17 cellular contexts compared by ENCODE assay signal in genomic region chr15:50137893-50138292, GRCh38. TPM values are rescaled to one million over a fixed set of nuclear protein-coding genes. Genes with fewer than 3 reads are reported as not detected.
DNase-seq lines count a peak whose midpoint lies in the region; ATAC-seq, FAIRE-seq and TF ChIP-seq lines count a peak whose summit lies in the region.
"Had no signal": no experiment of that assay in that cellular context is flagged by ENCODE, and none has a peak within 500 bp of the region (broad histone marks: within the 10 kb centered on the region; RNA-seq: fewer than 3 reads in every experiment).

No MANE protein-coding gene starts in this region.

- peaks cover 25% of the 10 kb centered on the region for H3K4me1 ChIP-seq in foreskin keratinocyte
- H3K4me1 ChIP-seq in pancreas = no peaks in the 10 kb centered on the region

- H3K27ac Mint-ChIP-seq in activated CD4-positive, alpha-beta T cell treated with anti-CD3 and anti-CD28 coated beads for 36 hours = peak overlapping the region; percentile 96
- H3K27ac Mint-ChIP-seq in activated CD4-positive, alpha-beta T cell treated with anti-CD3 and anti-CD28 coated beads, Interleukin-2, amount 10 ng/mL, durations not matched to agents 7 days and 5 days = no peak overlapping the region
- peak overlapping the region; percentile 94 for H3K27ac Mint-ChIP-seq in activated T-helper 17 cell treated with anti-CD3 and anti-CD28 coated beads, Interleukin-2, amount 50 U/mL, for 72 hours
- H3K27ac Mint-ChIP-seq: mesothelial cell of epicardium had no signal

- no peaks in the 10 kb centered on the region for H3K27me3 ChIP-seq in foreskin keratinocyte
- no peaks in the 10 kb centered on the region for H3K27me3 ChIP-seq in pancreas

- H3K9me3 Mint-ChIP-seq in activated CD4-positive, alpha-beta T cell treated with anti-CD3 and anti-CD28 coated beads for 36 hours (ENCODE audit: low read depth) = no peaks in the 10 kb centered on the region
- H3K9me3 Mint-ChIP-seq in activated CD4-positive, alpha-beta T cell treated with anti-CD3 and anti-CD28 coated beads, Interleukin-2, amount 10 ng/mL, durations not matched to agents 7 days and 5 days = no peaks in the 10 kb centered on the region
- H3K9me3 Mint-ChIP-seq in activated T-helper 17 cell treated with anti-CD3 and anti-CD28 coated beads, Interleukin-2, amount 50 U/mL, for 72 hours = no peaks in the 10 kb centered on the region
- H3K9me3 Mint-ChIP-seq: mesothelial cell of epicardium, neural crest cell had no signal

- no peak for ATAC-seq in activated CD4-positive, alpha-beta T cell treated with anti-CD3 and anti-CD28 coated beads for 36 hours
- no peak for ATAC-seq in activated T-helper 17 cell treated with anti-CD3 and anti-CD28 coated beads, Interleukin-2, amount 50 U/mL, for 72 hours (replicated peaks)
- ATAC-seq in foreskin keratinocyte = peak; percentile 27
- no peak for ATAC-seq in HG03159 (IDR thresholded peaks at IDR 0.05; ENCODE audit: unreplicated experiment)
- ATAC-seq in pancreas = no peak
- no peak for ATAC-seq in GM18498 (IDR thresholded peaks at IDR 0.05; ENCODE audit: unreplicated experiment)

- H3K27ac ChIP-seq in foreskin keratinocyte = peak overlapping the region; percentile 73
- H3K27ac ChIP-seq in pancreas = no peak overlapping the region

- H3K27me3 Mint-ChIP-seq in activated CD4-positive, alpha-beta T cell treated with anti-CD3 and anti-CD28 coated beads for 36 hours = no peaks in the 10 kb centered on the region
- H3K27me3 Mint-ChIP-seq in activated CD4-positive, alpha-beta T cell treated with anti-CD3 and anti-CD28 coated beads, Interleukin-2, amount 10 ng/mL, durations not matched to agents 7 days and 5 days = no peaks in the 10 kb centered on the region
- no peaks in the 10 kb centered on the region for H3K27me3 Mint-ChIP-seq in activated T-helper 17 cell treated with anti-CD3 and anti-CD28 coated beads, Interleukin-2, amount 50 U/mL, for 72 hours

- DNase-seq in activated CD4-positive, alpha-beta T cell treated with anti-CD3 and anti-CD28 coated beads for 36 hours = no peak
- DNase-seq in activated CD4-positive, alpha-beta T cell treated with anti-CD3 and anti-CD28 coated beads, Interleukin-2, amount 10 ng/mL, durations not matched to agents 7 days and 5 days = no peak
- DNase-seq in ELR (ENCODE audit: low read depth) (peak; percentile 28), foreskin keratinocyte (no peak), pancreas (no peak)
- DNase-seq: activated CD4-positive, alpha-beta T cell treated with anti-CD3 and anti-CD28 coated beads for 4 hours; aorta; NCI-H1417 treated with DMSO at 0.1 percent for 48 hours; NCI-H748 treated with DMSO at 0.1 percent for 48 hours had no signal

- FAIRE-seq in pancreas (lab: Jason Lieb, UNC) = no peak

- no peak overlapping the region for H3K4me3 Mint-ChIP-seq in activated CD4-positive, alpha-beta T cell treated with anti-CD3 and anti-CD28 coated beads for 36 hours
- H3K4me3 Mint-ChIP-seq in activated CD4-positive, alpha-beta T cell treated with anti-CD3 and anti-CD28 coated beads, Interleukin-2, amount 10 ng/mL, durations not matched to agents 7 days and 5 days = no peak overlapping the region
- peak overlapping the region; percentile 67 for H3K4me3 Mint-ChIP-seq in activated T-helper 17 cell treated with anti-CD3 and anti-CD28 coated beads, Interleukin-2, amount 50 U/mL, for 72 hours
- H3K4me3 Mint-ChIP-seq: mesothelial cell of epicardium, neural crest cell had no signal

- no peaks in the 10 kb centered on the region for H3K9me3 ChIP-seq in pancreas

- H3K4me1 Mint-ChIP-seq in activated CD4-positive, alpha-beta T cell treated with anti-CD3 and anti-CD28 coated beads for 36 hours = peaks cover 48% of the 10 kb centered on the region
- peaks cover 38% of the 10 kb centered on the region for H3K4me1 Mint-ChIP-seq in activated CD4-positive, alpha-beta T cell treated with anti-CD3 and anti-CD28 coated beads, Interleukin-2, amount 10 ng/mL, durations not matched to agents 7 days and 5 days
- peaks cover 34% of the 10 kb centered on the region for H3K4me1 Mint-ChIP-seq in activated T-helper 17 cell treated with anti-CD3 and anti-CD28 coated beads, Interleukin-2, amount 50 U/mL, for 72 hours

- no peak overlapping the region for H3K4me3 ChIP-seq in pancreas

- no peaks in the 10 kb centered on the region for H3K36me3 ChIP-seq in pancreas

- intact Hi-C loops in activated CD4-positive, alpha-beta T cell treated with anti-CD3 and anti-CD28 coated beads for 36 hours (cut with DNase I, micrococcal nuclease) = loop anchor here (1.0 to 10.0 kb wide), 13 partner anchors 39 to 1877 kb away; partner anchors contain the start of genes EID1 (in 2 of the 2), MAPK6 (in 1 of the 2), SECISBP2L (in 1 of the 2) and SLC27A2 (in 1 of the 2)
- intact Hi-C loops in pancreas (cut with DNase I) = no loop called here

- POLR2A ChIA-PET in activated CD4-positive, alpha-beta T cell treated with anti-CD3 and anti-CD28 coated beads for 36 hours (lab: Charles Lee) = interaction anchor here (0.7 to 1.3 kb wide), 3 partner anchors 9 to 216 kb away, joined by 3 to 4 read pairs (median 3); partner anchors contain the start of gene SLC27A2
- POLR2A ChIA-PET in activated CD4-positive, alpha-beta T cell treated with anti-CD3 and anti-CD28 coated beads, Interleukin-2, amount 10 ng/mL, durations not matched to agents 7 days and 5 days (lab: Charles Lee) = no interaction called here

- CTCF ChIA-PET in activated CD4-positive, alpha-beta T cell treated with anti-CD3 and anti-CD28 coated beads for 36 hours (lab: Charles Lee) = interaction anchor here (1.0 to 1.3 kb wide), 4 partner anchors 11 to 213 kb away, joined by 3 to 5 read pairs (median 3); no protein-coding TSS in a partner anchor
- CTCF ChIA-PET in activated CD4-positive, alpha-beta T cell treated with anti-CD3 and anti-CD28 coated beads, Interleukin-2, amount 10 ng/mL, durations not matched to agents 7 days and 5 days (lab: Charles Lee) = interaction anchor here (0.7 to 1.0 kb wide), 4 partner anchors 10 to 213 kb away, joined by 3 to 4 read pairs (median 3); partner anchors contain the start of gene ATP8B4

- TF ChIP-seq CTCF in foreskin keratinocyte (conservative IDR thresholded peaks at IDR 0.05) (no peak), pancreas (IDR thresholded peaks at IDR 0.05) (no peak)

- WGBS in pancreas, 2 donors = 66 to 74% methylated on average over 2 of the region's 2 CpGs

- peaks cover 2% of the 10 kb centered on the region for H3K36me3 Mint-ChIP-seq in activated CD4-positive, alpha-beta T cell treated with anti-CD3 and anti-CD28 coated beads for 36 hours (ENCODE audit: low read depth)
- H3K36me3 Mint-ChIP-seq in activated CD4-positive, alpha-beta T cell treated with anti-CD3 and anti-CD28 coated beads, Interleukin-2, amount 10 ng/mL, durations not matched to agents 7 days and 5 days (ENCODE audit: low read depth) = no peaks in the 10 kb centered on the region
- peaks cover 11% of the 10 kb centered on the region for H3K36me3 Mint-ChIP-seq in activated T-helper 17 cell treated with anti-CD3 and anti-CD28 coated beads, Interleukin-2, amount 50 U/mL, for 72 hours (ENCODE audit: low read depth)
- H3K36me3 Mint-ChIP-seq: mesothelial cell of epicardium had no signal

RNA-seq across cellular contexts. Expression of gene ATP8B4, which starts 18.9 kb away (rescaled TPM):
- total RNA-seq in activated CD4-positive, alpha-beta T cell treated with anti-CD3 and anti-CD28 coated beads for 36 hours = 1 to 10 TPM; 5.0 to 5.1 TPM
- total RNA-seq in activated CD4-positive, alpha-beta T cell treated with anti-CD3 and anti-CD28 coated beads, Interleukin-2, amount 10 ng/mL, durations not matched to agents 7 days and 5 days = 1 to 10 TPM; 6.8 TPM
- total RNA-seq in activated T-helper 17 cell treated with anti-CD3 and anti-CD28 coated beads, Interleukin-2, amount 50 U/mL, for 72 hours = 10 to 100 TPM; 20.0 to 26.1 TPM
- total RNA-seq in foreskin keratinocyte (not detected in 2 replicates), pancreas (1 to 10 TPM in 3 of 6 donors, under 1 TPM in 3; 0.55 to 5.3 (median 1.0) TPM)
- polyA plus RNA-seq in foreskin keratinocyte (not detected in 2 replicates), pancreas (1 to 10 TPM in 1 of 2 donors, under 1 TPM in 1; 0.84 to 1.1 TPM)
- total RNA-seq: neural crest cell had no signal

RNA-seq across cellular contexts. Expression of gene SLC27A2, which starts 44.1 kb away (rescaled TPM):
- 10 to 100 TPM; 20.7 to 22.1 TPM for total RNA-seq in activated CD4-positive, alpha-beta T cell treated with anti-CD3 and anti-CD28 coated beads for 36 hours
- 10 to 100 TPM in 1 of 2 experiments, 1 to 10 TPM in 1; 9.9 to 11.4 TPM for total RNA-seq in activated CD4-positive, alpha-beta T cell treated with anti-CD3 and anti-CD28 coated beads, Interleukin-2, amount 10 ng/mL, durations not matched to agents 7 days and 5 days
- total RNA-seq in activated T-helper 17 cell treated with anti-CD3 and anti-CD28 coated beads, Interleukin-2, amount 50 U/mL, for 72 hours = 10 to 100 TPM; 15.9 to 41.7 TPM
- 0.07 and 0.11 TPM in 2 replicates for total RNA-seq in foreskin keratinocyte
- 0.03 and 0.10 TPM in 2 replicates for polyA plus RNA-seq in foreskin keratinocyte
- total RNA-seq in pancreas = 1 to 10 TPM; 3.1 to 6.1 (median 3.6) TPM
- polyA plus RNA-seq in pancreas = 1 to 10 TPM; 1.5 to 2.3 TPM
- total RNA-seq: A172, HT1080, LHCN-M2 had no signal

Comparison
In these comparisons a context has a peak if more than half of its experiments do, and no peak if none do; other contexts are left out.
1. intact Hi-C loops: an anchor here in activated CD4-positive, alpha-beta T cell treated with anti-CD3 and anti-CD28 coated beads for 36 hours (1.0 to 10.0 kb wide); none called in pancreas.